Comparison of ENCODE assay signal across 27 cellular contexts in the genomic region with DNA sequence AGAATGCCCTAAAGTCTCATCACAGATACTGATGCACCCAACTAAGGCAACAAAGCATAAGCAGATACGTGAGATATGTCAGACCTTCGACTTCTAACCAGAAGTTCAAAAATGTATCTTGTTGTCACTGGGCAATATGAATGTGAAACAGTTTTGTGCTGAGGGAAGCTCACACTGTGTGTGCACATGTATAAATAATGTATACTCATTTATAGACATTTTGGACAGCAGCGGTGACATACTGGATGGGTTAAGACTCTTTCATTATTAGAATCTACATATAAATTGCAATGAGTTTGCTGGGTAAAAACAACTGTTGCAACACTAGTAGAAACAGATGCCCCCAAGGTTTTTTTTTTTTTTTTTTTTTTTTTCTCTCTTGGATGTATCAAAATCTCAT. TPM values are rescaled to one million over a fixed set of nuclear protein-coding genes. Genes with fewer than 3 reads are reported as not detected.
DNase-seq lines count a peak whose midpoint lies in the region; ATAC-seq and TF ChIP-seq lines count a peak whose summit lies in the region.
"Had no signal": no experiment of that assay in that cellular context is flagged by ENCODE, and none has a peak within 500 bp of the region (broad histone marks: within the 10 kb centered on the region; RNA-seq: fewer than 3 reads in every experiment).

No MANE protein-coding gene starts in this region.

- H3K27me3 ChIP-seq in CD8-positive, alpha-beta T cell (ENCODE audit: insufficient read depth, low read length), result no peaks in the 10 kb centered on the region
- H3K27me3 ChIP-seq: testis had no signal

- intact Hi-C loops in CD8-positive, alpha-beta T cell (cut with DNase I, micrococcal nuclease), result no loop called here

- H3K36me3 ChIP-seq in CD8-positive, alpha-beta T cell (ENCODE audit: insufficient read depth, low read length), result no peaks in the 10 kb centered on the region

- H3K27me3 Mint-ChIP-seq in CD8-positive, alpha-beta T cell (ENCODE audit: low read depth), result no peaks in the 10 kb centered on the region
- H3K27me3 Mint-ChIP-seq in activated CD4-positive, alpha-beta memory T cell treated with anti-CD3 and anti-CD28 coated beads, Interleukin-2, amount 10 ng/mL, durations not matched to agents 7 days and 5 days, result no peaks in the 10 kb centered on the region
- H3K27me3 Mint-ChIP-seq: effector memory CD8-positive, alpha-beta T cell had no signal

- no peak overlapping the region for H3K27ac ChIP-seq in CD8-positive, alpha-beta T cell (ENCODE audit: low read depth, low read length)
- H3K27ac ChIP-seq in cingulate gyrus (ENCODE audit: low read depth, low read length), result peak overlapping the region; percentile 62
- H3K27ac ChIP-seq: 22Rv1, C4-2B, testis had no signal

- H3K9me3 Mint-ChIP-seq in CD8-positive, alpha-beta T cell, result no peaks in the 10 kb centered on the region
- peaks cover 8% of the 10 kb centered on the region for H3K9me3 Mint-ChIP-seq in activated CD4-positive, alpha-beta memory T cell treated with anti-CD3 and anti-CD28 coated beads, Interleukin-2, amount 10 ng/mL, durations not matched to agents 7 days and 5 days

- no peak for DNase-seq in activated CD4-positive, CD25-positive, alpha-beta regulatory T cell (lab: John Stamatoyannopoulos, UW)
- no peak for DNase-seq in CD8-positive, alpha-beta T cell
- no peak for DNase-seq in activated CD4-positive, alpha-beta memory T cell treated with anti-CD3 and anti-CD28 coated beads, Interleukin-2, amount 10 ng/mL, durations not matched to agents 7 days and 5 days
- DNase-seq in SW480 (ENCODE audit: low spot score) (no peak), germinal center (ENCODE audit: low spot score) (no peak)
- DNase-seq: activated naive CD4-positive, alpha-beta T cell treated with Interleukin-2 at 50 U/mL for 16 hours; amygdala; cortex of kidney; effector memory CD8-positive, alpha-beta T cell; NCI-H1436 treated with DMSO at 0.1 percent for 48 hours; NCI-H345; NCI-H69; SHP77; stimulated activated CD4-positive, alpha-beta T cell treated with anti-CD3 and anti-CD28 coated beads, Interleukin-15, amount 100 ng/mL, for 24 hours; stimulated activated CD4-positive, alpha-beta T cell treated with anti-CD3 and anti-CD28 coated beads, Interleukin-4, amount 100 ng/mL, for 4 hours; SW 1271; testis had no signal

- H3K4me3 ChIP-seq in CD8-positive, alpha-beta T cell (ENCODE audit: low read depth, low read length), result no peak overlapping the region
- H3K4me3 ChIP-seq: testis had no signal

- ATAC-seq in activated CD4-positive, CD25-positive, alpha-beta regulatory T cell treated with anti-CD3 and anti-CD28 coated beads, Interleukin-2, amount 50 U/mL, for 24 hours, result peak; percentile 50 to 54
- ATAC-seq in CD8-positive, alpha-beta T cell, result no peak
- ATAC-seq in GM18907 (IDR thresholded peaks at IDR 0.05; ENCODE audit: unreplicated experiment), result no peak

- peaks cover 33% of the 10 kb centered on the region for H3K36me3 Mint-ChIP-seq in CD8-positive, alpha-beta T cell
- peaks cover 5% of the 10 kb centered on the region for H3K36me3 Mint-ChIP-seq in activated CD4-positive, alpha-beta memory T cell treated with anti-CD3 and anti-CD28 coated beads, Interleukin-2, amount 10 ng/mL, durations not matched to agents 7 days and 5 days (ENCODE audit: low read depth)

- peak overlapping the region; percentile 20 for H3K27ac Mint-ChIP-seq in CD8-positive, alpha-beta T cell
- peak overlapping the region; percentile 74 for H3K27ac Mint-ChIP-seq in activated CD4-positive, alpha-beta memory T cell treated with anti-CD3 and anti-CD28 coated beads, Interleukin-2, amount 10 ng/mL, durations not matched to agents 7 days and 5 days

- H3K4me3 Mint-ChIP-seq in CD8-positive, alpha-beta T cell, result no peak overlapping the region
- H3K4me3 Mint-ChIP-seq in activated CD4-positive, alpha-beta memory T cell treated with anti-CD3 and anti-CD28 coated beads, Interleukin-2, amount 10 ng/mL, durations not matched to agents 7 days and 5 days, result no peak overlapping the region

- no peaks in the 10 kb centered on the region for H3K9me3 ChIP-seq in CD8-positive, alpha-beta T cell (ENCODE audit: low read length)
- H3K9me3 ChIP-seq: testis had no signal

- CTCF ChIA-PET in CD8-positive, alpha-beta T cell (lab: Charles Lee), result no interaction called here
- CTCF ChIA-PET in activated CD4-positive, alpha-beta memory T cell treated with anti-CD3 and anti-CD28 coated beads, Interleukin-2, amount 10 ng/mL, durations not matched to agents 7 days and 5 days (lab: Charles Lee), result no interaction called here

- TF ChIP-seq CTCF in CD8-positive, alpha-beta T cell (IDR thresholded peaks at IDR 0.05), result no peak

- peaks cover 5% of the 10 kb centered on the region for H3K4me1 ChIP-seq in CD8-positive, alpha-beta T cell (ENCODE audit: insufficient read depth, low read length)
- H3K4me1 ChIP-seq: testis had no signal

- POLR2A ChIA-PET in CD8-positive, alpha-beta T cell (lab: Charles Lee), result interaction anchor here (0.7 kb wide), 1 partner anchor 64 kb away, joined by 4 read pairs; no protein-coding TSS in a partner anchor
- POLR2A ChIA-PET in activated CD4-positive, alpha-beta memory T cell treated with anti-CD3 and anti-CD28 coated beads, Interleukin-2, amount 10 ng/mL, durations not matched to agents 7 days and 5 days (lab: Charles Lee), result interaction anchor here (1.9 kb wide), 1 partner anchor 118 kb away, joined by 6 read pairs; no protein-coding TSS in a partner anchor

- peaks cover 68% of the 10 kb centered on the region for H3K4me1 Mint-ChIP-seq in CD8-positive, alpha-beta T cell (ENCODE audit: low read depth)
- H3K4me1 Mint-ChIP-seq in activated CD4-positive, alpha-beta memory T cell treated with anti-CD3 and anti-CD28 coated beads, Interleukin-2, amount 10 ng/mL, durations not matched to agents 7 days and 5 days, result peaks cover 75% of the 10 kb centered on the region

RNA-seq across cellular contexts. Expression of gene TIGIT, which starts 37.9 kb away (rescaled TPM):
- 1 to 10 TPM; 8.7 to 9.8 TPM for total RNA-seq in CD8-positive, alpha-beta T cell
- total RNA-seq in activated CD4-positive, alpha-beta memory T cell treated with anti-CD3 and anti-CD28 coated beads, Interleukin-2, amount 10 ng/mL, durations not matched to agents 7 days and 5 days, result 10 to 100 TPM; 29.8 to 30.4 TPM
- total RNA-seq: bronchial epithelial cell, Daoy, epithelial cell of proximal tubule, LHCN-M2, osteocyte had no signal

Comparison
In these comparisons a context has a peak if more than half of its experiments do, and no peak if none do; other contexts are left out.
1. ATAC-seq: peak in activated CD4-positive, CD25-positive, alpha-beta regulatory T cell treated with anti-CD3 and anti-CD28 coated beads, Interleukin-2, amount 50 U/mL, for 24 hours (2 of 2); none in CD8-positive, alpha-beta T cell (single experiment) and GM18907 (single experiment).